ENCODE assay signal across 21 cellular contexts in the genomic region with DNA sequence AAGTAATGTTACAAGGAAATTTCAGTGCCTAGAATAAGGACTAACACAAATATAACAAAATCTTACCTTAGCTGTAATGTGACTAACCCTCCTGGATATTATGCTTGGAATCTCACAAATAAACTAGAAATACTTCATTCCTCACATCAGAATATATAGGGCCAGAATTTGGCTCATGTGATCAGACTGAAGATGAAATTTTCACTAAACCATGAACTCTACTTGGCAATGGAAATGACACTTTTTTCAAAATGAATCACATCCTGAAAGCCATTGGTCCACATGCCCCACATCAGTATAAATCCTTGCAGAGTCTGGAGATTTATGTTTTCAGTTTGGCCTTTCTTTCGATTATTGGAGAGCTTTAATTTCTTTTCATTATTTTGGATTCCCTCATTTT.
"Had no signal": no experiment of that assay in that cellular context is flagged by ENCODE, and none has a peak within 500 bp of the region (broad histone marks: within the 10 kb centered on the region; RNA-seq: fewer than 3 reads in every experiment).

No MANE protein-coding gene starts in this region.

- DNase-seq: activated B cell treated with CpG ODN at 0.5 μM for 24 hours; activated CD4-positive, alpha-beta T cell treated with anti-CD3 and anti-CD28 coated beads, Interleukin-2, amount 10 ng/mL, durations not matched to agents 7 days and 5 days; activated CD8-positive, alpha-beta memory T cell treated with anti-CD3 and anti-CD28 coated beads for 24 hours; activated naive CD4-positive, alpha-beta T cell treated with anti-CD3 and anti-CD28 coated beads for 36 hours; activated naive CD8-positive, alpha-beta T cell treated with anti-CD3 and anti-CD28 coated beads, Interleukin-2, amount 50 U/mL, for 24 hours; body of pancreas; caudate nucleus; colonic mucosa; head of caudate nucleus; left colon; lower lobe of right lung; nephron progenitor cell; occipital lobe; stimulated activated CD4-positive, alpha-beta T cell treated with anti-CD3 and anti-CD28 coated beads, Interleukin-15, amount 100 ng/mL, for 24 hours; stimulated activated CD4-positive, alpha-beta T cell treated with anti-CD3 and anti-CD28 coated beads, Interleukin-4, amount 100 ng/mL, for 1 hour; stimulated activated naive CD4-positive, alpha-beta T cell treated with Interleukin-2 at 50 U/mL for 16 hours; SW 1271; upper lobe of right lung had no signal

- H3K27me3 Mint-ChIP-seq: activated B cell treated with CpG ODN at 0.5 μM for 24 hours; activated CD4-positive, alpha-beta T cell treated with anti-CD3 and anti-CD28 coated beads, Interleukin-2, amount 10 ng/mL, durations not matched to agents 7 days and 5 days; activated naive CD8-positive, alpha-beta T cell treated with anti-CD3 and anti-CD28 coated beads, Interleukin-2, amount 50 U/mL, for 24 hours; progenitor cell of endocrine pancreas had no signal

- H3K27ac Mint-ChIP-seq: activated B cell treated with CpG ODN at 0.5 μM for 24 hours; activated CD4-positive, alpha-beta T cell treated with anti-CD3 and anti-CD28 coated beads, Interleukin-2, amount 10 ng/mL, durations not matched to agents 7 days and 5 days; activated naive CD4-positive, alpha-beta T cell treated with anti-CD3 and anti-CD28 coated beads for 36 hours; activated naive CD8-positive, alpha-beta T cell treated with anti-CD3 and anti-CD28 coated beads, Interleukin-2, amount 50 U/mL, for 24 hours; activated T-helper 1 cell treated with anti-CD3 and anti-CD28 coated beads, Interleukin-12 subunit alpha, Interleukin-12 subunit beta, Interleukin-2, Interleukin-4 antibody, amounts not matched to agents 30 ng/mL and 10 ng/mL and 1 ng/mL, durations not matched to agents 14 hours and 24 hours and 36 hours; mesothelial cell of epicardium; nephron progenitor cell; progenitor cell of endocrine pancreas had no signal

- H3K9me3 Mint-ChIP-seq: activated B cell treated with CpG ODN at 0.5 μM for 24 hours; activated CD4-positive, alpha-beta T cell treated with anti-CD3 and anti-CD28 coated beads, Interleukin-2, amount 10 ng/mL, durations not matched to agents 7 days and 5 days; activated naive CD8-positive, alpha-beta T cell treated with anti-CD3 and anti-CD28 coated beads, Interleukin-2, amount 50 U/mL, for 24 hours had no signal

- H3K4me1 Mint-ChIP-seq: activated B cell treated with CpG ODN at 0.5 μM for 24 hours, mesothelial cell of epicardium had no signal

- H3K4me3 Mint-ChIP-seq: activated B cell treated with CpG ODN at 0.5 μM for 24 hours; activated CD4-positive, alpha-beta T cell treated with anti-CD3 and anti-CD28 coated beads, Interleukin-2, amount 10 ng/mL, durations not matched to agents 7 days and 5 days; activated naive CD4-positive, alpha-beta T cell treated with anti-CD3 and anti-CD28 coated beads for 36 hours; activated naive CD8-positive, alpha-beta T cell treated with anti-CD3 and anti-CD28 coated beads, Interleukin-2, amount 50 U/mL, for 24 hours; activated T-helper 1 cell treated with anti-CD3 and anti-CD28 coated beads, Interleukin-12 subunit alpha, Interleukin-12 subunit beta, Interleukin-2, Interleukin-4 antibody, amounts not matched to agents 30 ng/mL and 10 ng/mL and 1 ng/mL, durations not matched to agents 14 hours and 24 hours and 36 hours; mesothelial cell of epicardium; nephron progenitor cell had no signal

- ATAC-seq: activated naive CD8-positive, alpha-beta T cell treated with anti-CD3 and anti-CD28 coated beads, Interleukin-2, amount 50 U/mL, for 24 hours; body of pancreas; left colon; lower lobe of right lung; upper lobe of right lung had no signal
